ENCODE assay signal across 8 cellular contexts in the genomic region with DNA sequence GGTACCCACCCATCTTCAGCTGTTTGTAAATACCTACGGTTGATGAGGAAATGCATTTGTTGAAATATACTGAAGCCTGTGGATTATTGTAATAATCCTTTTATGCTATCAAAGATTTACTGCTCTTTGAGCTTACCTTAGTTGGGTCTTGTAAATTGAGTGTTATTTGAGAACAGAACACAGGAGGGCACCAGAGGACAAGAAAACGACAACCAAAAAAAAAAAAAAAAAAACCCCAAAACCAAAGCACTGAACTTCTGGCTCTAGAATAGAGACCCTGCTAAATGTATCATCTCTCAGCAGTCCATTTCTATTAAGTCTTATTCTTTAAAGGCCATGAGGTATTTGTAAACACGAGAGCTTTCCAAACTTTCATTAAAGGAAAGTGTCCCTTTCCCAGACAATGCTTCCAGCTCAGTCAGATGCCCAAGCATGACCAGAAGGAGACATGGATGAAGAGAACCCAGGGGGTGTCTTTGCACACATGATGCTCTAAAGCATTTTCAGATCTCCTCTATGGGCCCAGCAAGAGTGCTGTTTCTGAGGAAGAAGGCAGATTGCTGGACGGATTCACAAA.
DNase-seq lines count a peak whose midpoint lies in the region; ATAC-seq lines count a peak whose summit lies in the region.

No MANE protein-coding gene starts in this region.

- H3K4me3 Mint-ChIP-seq in naive thymus-derived CD4-positive, alpha-beta T cell, result no peak overlapping the region

- H3K27ac Mint-ChIP-seq in naive thymus-derived CD4-positive, alpha-beta T cell, result no peak overlapping the region

- no peak for ATAC-seq in HG02678 (IDR thresholded peaks at IDR 0.05; ENCODE audit: unreplicated experiment)
- ATAC-seq in naive thymus-derived CD4-positive, alpha-beta T cell, result no peak

- peaks cover 0 to 22% (median 12%) of the 10 kb centered on the region in 5 donors for H3K27me3 Mint-ChIP-seq in naive thymus-derived CD4-positive, alpha-beta T cell

- intact Hi-C loops in naive thymus-derived CD4-positive, alpha-beta T cell (cut with micrococcal nuclease), result no loop called here

- no peak overlapping the region for H3K27ac ChIP-seq in naive thymus-derived CD4-positive, alpha-beta T cell (ENCODE audit: low read depth, low read length)

- no peaks in the 10 kb centered on the region for H3K36me3 Mint-ChIP-seq in naive thymus-derived CD4-positive, alpha-beta T cell

- no peaks in the 10 kb centered on the region for H3K9me3 ChIP-seq in naive thymus-derived CD4-positive, alpha-beta T cell (ENCODE audit: control insufficient read depth in 2 of 3, low read length in 3 of 3)

- CTCF ChIA-PET in naive thymus-derived CD4-positive, alpha-beta T cell (lab: Charles Lee), result interaction anchor here (0.7 kb wide), 2 partner anchors 12 to 1590 kb away, joined by 3 to 5 read pairs; no protein-coding TSS in a partner anchor

- H3K27me3 ChIP-seq in naive thymus-derived CD4-positive, alpha-beta T cell (ENCODE audit: control insufficient read depth in 2 of 2, insufficient read depth in 2 of 2, low read length in 2 of 2), result no peaks in the 10 kb centered on the region

- no peaks in the 10 kb centered on the region for H3K36me3 ChIP-seq in naive thymus-derived CD4-positive, alpha-beta T cell (ENCODE audit: control insufficient read depth in 2 of 3, insufficient read depth in 3 of 3, low read length in 3 of 3)

- no peak overlapping the region for H3K4me3 ChIP-seq in naive thymus-derived CD4-positive, alpha-beta T cell (ENCODE audit: low read length)

- POLR2A ChIA-PET in naive thymus-derived CD4-positive, alpha-beta T cell (lab: Charles Lee), result no interaction called here

- H3K4me1 ChIP-seq in naive thymus-derived CD4-positive, alpha-beta T cell (ENCODE audit: control insufficient read depth in 2 of 2, insufficient read depth in 2 of 2, low read length in 2 of 2), result no peaks in the 10 kb centered on the region

- H3K4me1 Mint-ChIP-seq in naive thymus-derived CD4-positive, alpha-beta T cell, result no peaks in the 10 kb centered on the region

- peaks cover 0 to 6% (median under 1%) of the 10 kb centered on the region in 11 donors for H3K9me3 Mint-ChIP-seq in naive thymus-derived CD4-positive, alpha-beta T cell

- DNase-seq in NCI-H526 (lab: John Stamatoyannopoulos, UW) (peak; percentile 11 to 37), NCI-H526 treated with DMSO at 0.1 percent for 48 hours (lab: John Stamatoyannopoulos, UW) (no peak), NCI-H1417 treated with DMSO at 0.1 percent for 48 hours (lab: John Stamatoyannopoulos, UW) (peak; percentile 28), dermis blood vessel endothelial cell (peak; percentile 65), pons (ENCODE audit: low spot score) (peak; percentile 17)
- no peak for DNase-seq in activated T-cell treated with anti-CD3 and anti-CD28 coated beads, Interleukin-2, amount 50 U/mL, for 48 hours
- DNase-seq in naive thymus-derived CD4-positive, alpha-beta T cell, result no peak

Comparison
In these comparisons a context has a peak if more than half of its experiments do, and no peak if none do; other contexts are left out.
1. DNase-seq: peak in NCI-H526 (2 of 2), NCI-H1417 treated with DMSO at 0.1 percent for 48 hours (single experiment), dermis blood vessel endothelial cell (single experiment) and pons (single experiment); none in NCI-H526 treated with DMSO at 0.1 percent for 48 hours (single experiment), activated T-cell treated with anti-CD3 and anti-CD28 coated beads, Interleukin-2, amount 50 U/mL, for 48 hours (0 of 2) and naive thymus-derived CD4-positive, alpha-beta T cell (0 of 9).